In the genomic region with DNA sequence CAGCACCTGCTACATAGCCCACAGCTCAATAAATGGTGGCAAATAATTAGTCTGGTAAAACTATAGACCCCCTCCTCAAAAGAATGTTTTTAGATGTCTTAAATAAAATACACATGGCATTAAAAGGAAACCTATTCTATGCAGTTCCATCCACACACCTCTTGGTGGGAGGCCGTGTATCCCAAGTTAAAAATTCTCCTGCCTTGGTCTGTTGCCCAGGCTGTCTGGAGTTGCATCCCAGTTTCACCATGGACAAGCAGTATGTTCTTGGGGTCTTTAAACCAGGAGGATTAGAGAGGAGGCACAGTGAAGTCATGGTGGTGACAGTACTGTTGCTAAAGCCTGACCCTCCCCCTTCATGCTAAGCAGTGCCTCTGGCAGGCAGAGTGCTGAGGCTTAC, we compare ENCODE assay signal across 17 cellular contexts.
"Had no signal": no experiment of that assay in that cellular context is flagged by ENCODE, and none has a peak within 500 bp of the region (broad histone marks: within the 10 kb centered on the region; RNA-seq: fewer than 3 reads in every experiment).

No MANE protein-coding gene starts in this region.

- DNase-seq: dermis blood vessel endothelial cell; glutamatergic neuron; islet precursor cell; left ventricle myocardium inferior; lower lobe of right lung; natural killer cell; nucleus accumbens; ovary; right cardiac atrium; small intestine; stimulated activated CD4-positive, alpha-beta T cell treated with anti-CD3 and anti-CD28 coated beads, Interleukin-12 subunit alpha, Interleukin-12 subunit beta, amount 100 ng/mL, for 4 hours; stimulated activated naive CD4-positive, alpha-beta T cell had no signal

- FAIRE-seq: colon, small intestine, urothelium cell line had no signal

- H3K4me2 ChIP-seq: neural progenitor cell had no signal

- H3K27ac ChIP-seq: gastroesophageal sphincter, left ventricle myocardium inferior, lower lobe of right lung, neural progenitor cell, ovary had no signal

- ATAC-seq: esophagus mucosa, gastroesophageal sphincter, lower lobe of right lung, natural killer cell, right cardiac atrium had no signal

- H3K4me1 ChIP-seq: left ventricle myocardium inferior, lower lobe of right lung, neural progenitor cell had no signal

- H3K36me3 ChIP-seq: ovary had no signal

- H3K9ac ChIP-seq: neural progenitor cell had no signal

- H3K27me3 ChIP-seq: gastroesophageal sphincter, neural progenitor cell, ovary had no signal

- H2AFZ ChIP-seq: neural progenitor cell had no signal

- H3K4me3 ChIP-seq: gastroesophageal sphincter, left ventricle myocardium inferior, lower lobe of right lung, neural progenitor cell, ovary had no signal
